ENCODE assay signal across 31 cellular contexts in the genomic region with DNA sequence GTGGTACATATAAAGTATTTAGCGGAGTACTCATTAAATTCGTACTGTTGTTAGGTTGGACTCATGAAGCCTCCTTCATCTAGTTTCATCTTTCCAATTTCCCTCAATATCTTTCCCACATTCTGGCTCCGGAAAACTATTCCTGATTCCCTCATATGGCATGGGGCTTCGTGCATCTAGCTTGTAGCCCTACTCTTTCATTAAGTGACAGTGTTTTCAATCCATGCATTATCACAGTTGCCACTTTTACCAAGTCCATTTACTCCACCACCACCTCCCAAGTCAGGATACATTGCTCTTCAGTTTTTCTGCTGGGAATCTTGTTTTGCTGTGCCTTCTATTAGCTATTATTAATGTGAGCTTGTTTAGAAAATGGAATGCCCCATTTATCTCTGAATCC.
"Had no signal": no experiment of that assay in that cellular context is flagged by ENCODE, and none has a peak within 500 bp of the region (broad histone marks: within the 10 kb centered on the region; RNA-seq: fewer than 3 reads in every experiment).

No MANE protein-coding gene starts in this region.

- H3K9me3 ChIP-seq: adrenal gland, ascending aorta had no signal

- H3K4me3 ChIP-seq: adrenal gland, ascending aorta, body of pancreas, breast epithelium, cardiac muscle cell had no signal

- H3K27me3 ChIP-seq: adrenal gland, ascending aorta, body of pancreas, brain microvascular endothelial cell, breast epithelium, cardiac muscle cell had no signal

- H3K27ac ChIP-seq: adrenal gland, ascending aorta, body of pancreas, brain microvascular endothelial cell, breast epithelium, cardiac muscle cell had no signal

- H3K4me1 ChIP-seq: adrenal gland, ascending aorta, body of pancreas, breast epithelium had no signal

- ATAC-seq: activated naive CD4-positive, alpha-beta T cell treated with anti-CD3 and anti-CD28 coated beads, Interleukin-2, amount 50 U/mL, for 72 hours; activated naive CD8-positive, alpha-beta T cell treated with anti-CD3 and anti-CD28 coated beads, Interleukin-2, amount 50 U/mL, for 24 hours; activated T-cell treated with anti-CD3 and anti-CD28 coated beads, Interleukin-2, amount 50 U/mL, for 4 hours; activated T-cell treated with anti-CD3 and anti-CD28 coated beads, Interleukin-2, amount 50 U/mL, for 72 hours; activated T-helper 17 cell treated with anti-CD3 and anti-CD28 coated beads, Interleukin-2, amount 50 U/mL, for 72 hours; body of pancreas had no signal

- DNase-seq: activated effector memory CD4-positive, alpha-beta T cell treated with anti-CD3 and anti-CD28 coated beads, Interleukin-2, amount 50 U/mL, for 16 hours; activated effector memory CD4-positive, alpha-beta T cell treated with Interleukin-2 at 50 U/mL for 16 hours; activated gamma-delta T cell; activated gamma-delta T cell treated with Interleukin-2 at 50 U/mL for 16 hours; activated naive CD4-positive, alpha-beta T cell; activated naive CD4-positive, alpha-beta T cell treated with anti-CD3 and anti-CD28 coated beads for 36 hours; activated naive CD4-positive, alpha-beta T cell treated with anti-CD3 and anti-CD28 coated beads, Interleukin-2, amount 10 ng/mL, durations not matched to agents 7 days and 5 days; activated naive CD4-positive, alpha-beta T cell treated with anti-CD3 and anti-CD28 coated beads, Interleukin-2, amount 50 U/mL, for 16 hours; activated naive CD4-positive, alpha-beta T cell treated with Interleukin-2 at 50 U/mL for 16 hours; activated naive CD8-positive, alpha-beta T cell treated with anti-CD3 and anti-CD28 coated beads for 36 hours; activated naive CD8-positive, alpha-beta T cell treated with anti-CD3 and anti-CD28 coated beads, Interleukin-2, amount 10 ng/mL, durations not matched to agents 7 days and 5 days; activated naive CD8-positive, alpha-beta T cell treated with anti-CD3 and anti-CD28 coated beads, Interleukin-2, amount 50 U/mL, for 24 hours; activated T-cell treated with anti-CD3 and anti-CD28 coated beads, Interleukin-2, amount 50 U/mL, for 1 hour; activated T-cell treated with anti-CD3 and anti-CD28 coated beads, Interleukin-2, amount 50 U/mL, for 24 hours; activated T-cell treated with anti-CD3 and anti-CD28 coated beads, Interleukin-2, amount 50 U/mL, for 4 hours; activated T-cell treated with anti-CD3 and anti-CD28 coated beads, Interleukin-2, amount 50 U/mL, for 48 hours; activated T-cell treated with anti-CD3 and anti-CD28 coated beads, Interleukin-2, amount 50 U/mL, for 72 hours; adrenal gland; amniotic stem cell; amygdala; anterior cingulate cortex; body of pancreas; brain microvascular endothelial cell; caudate nucleus; central memory CD4-positive, alpha-beta T cell; cerebellar nuclear complex had no signal

- H3K36me3 ChIP-seq: adrenal gland, ascending aorta, brain microvascular endothelial cell, breast epithelium, cardiac muscle cell had no signal
